ENCODE assay signal across 8 cellular contexts in genomic region chr18:12990662-12990976, GRCh38. TPM values are rescaled to one million over a fixed set of nuclear protein-coding genes. Genes with fewer than 3 reads are reported as not detected.
DNase-seq lines count a peak whose midpoint lies in the region; ATAC-seq and TF ChIP-seq lines count a peak whose summit lies in the region.

No MANE protein-coding gene starts in this region.

- H3K9me3 Mint-ChIP-seq in CD4-positive, CD25-positive, alpha-beta regulatory T cell, result peaks cover 0 to 1% (median 0%) of the 10 kb centered on the region in 7 donors
- H3K9me3 Mint-ChIP-seq in activated T-helper 2 cell treated with anti-CD3 and anti-CD28 coated beads, Interferon-gamma antibody, Interleukin-2, Interleukin-4, amounts not matched to agents 10 μg/mL and 5 μg/mL and 100 μg/mL, durations not matched to agents 14 hours and 24 hours and 36 hours, result no peaks in the 10 kb centered on the region

- no peak for TF ChIP-seq EP300 in stomach (IDR thresholded peaks at IDR 0.05)

- 1 to 5% (median 2%) methylated on average over 11 of the region's 11 CpGs for whole genome bisulfite sequencing in stomach, 5 donors

- peaks cover 28% of the 10 kb centered on the region for H3K4me1 ChIP-seq in CD4-positive, CD25-positive, alpha-beta regulatory T cell (ENCODE audit: control insufficient read depth, insufficient read depth, low read length, poor library complexity, severe bottlenecking)
- peaks cover 22% of the 10 kb centered on the region for H3K4me1 ChIP-seq in iPS-20b (ENCODE audit: insufficient read depth, low read length)
- peaks cover 17 to 36% (median 27%) of the 10 kb centered on the region in 4 donors for H3K4me1 ChIP-seq in stomach

- no peak for ATAC-seq in CD4-positive, CD25-positive, alpha-beta regulatory T cell (ENCODE audit: low read depth in 2 of 2)
- ATAC-seq in HG02884 (IDR thresholded peaks at IDR 0.05; ENCODE audit: unreplicated experiment), result peak; percentile 3

- no peaks in the 10 kb centered on the region for H3K36me3 Mint-ChIP-seq in CD4-positive, CD25-positive, alpha-beta regulatory T cell
- peaks cover 16% of the 10 kb centered on the region for H3K36me3 Mint-ChIP-seq in activated T-helper 2 cell treated with anti-CD3 and anti-CD28 coated beads, Interferon-gamma antibody, Interleukin-2, Interleukin-4, amounts not matched to agents 10 μg/mL and 5 μg/mL and 100 μg/mL, durations not matched to agents 14 hours and 24 hours and 36 hours (ENCODE audit: low read depth)

- DNase-seq in CD4-positive, CD25-positive, alpha-beta regulatory T cell, result no peak
- no peak for DNase-seq in activated T-helper 2 cell treated with anti-CD3 and anti-CD28 coated beads, Interferon-gamma antibody, Interleukin-2, Interleukin-4, amounts not matched to agents 10 μg/mL and 5 μg/mL and 100 μg/mL, durations not matched to agents 14 hours and 24 hours and 36 hours (ENCODE audit: low spot score)
- DNase-seq in stomach (no peak), NCI-H1436 (lab: John Stamatoyannopoulos, UW) (no peak), NCI-H1092 treated with DMSO at 0.1 percent for 48 hours (lab: John Stamatoyannopoulos, UW) (no peak), SHP77 treated with DMSO at 0.1 percent for 48 hours (lab: John Stamatoyannopoulos, UW) (no peak)

- H3K36me3 ChIP-seq in CD4-positive, CD25-positive, alpha-beta regulatory T cell (ENCODE audit: control insufficient read depth, insufficient read depth, low read length), result peaks cover 2% of the 10 kb centered on the region
- H3K36me3 ChIP-seq in iPS-20b (ENCODE audit: insufficient read depth, low read depth, low read length), result peaks cover 14% of the 10 kb centered on the region
- H3K36me3 ChIP-seq in stomach, result peaks cover 0 to 11% (median 3%) of the 10 kb centered on the region in 4 donors

- peaks cover 0 to 19% (median 14%) of the 10 kb centered on the region in 4 donors for H3K4me1 Mint-ChIP-seq in CD4-positive, CD25-positive, alpha-beta regulatory T cell
- H3K4me1 Mint-ChIP-seq in activated T-helper 2 cell treated with anti-CD3 and anti-CD28 coated beads, Interferon-gamma antibody, Interleukin-2, Interleukin-4, amounts not matched to agents 10 μg/mL and 5 μg/mL and 100 μg/mL, durations not matched to agents 14 hours and 24 hours and 36 hours (ENCODE audit: low read depth), result peaks cover 31% of the 10 kb centered on the region

- H3K27me3 ChIP-seq in CD4-positive, CD25-positive, alpha-beta regulatory T cell (ENCODE audit: control insufficient read depth, insufficient read depth, low read length), result no peaks in the 10 kb centered on the region
- no peaks in the 10 kb centered on the region for H3K27me3 ChIP-seq in iPS-20b (ENCODE audit: insufficient read depth, low read length)
- H3K27me3 ChIP-seq in stomach, result no peaks in the 10 kb centered on the region

- peak overlapping the region; percentile 97 for H3K4me3 ChIP-seq in CD4-positive, CD25-positive, alpha-beta regulatory T cell (ENCODE audit: low read depth, low read length)
- H3K4me3 ChIP-seq in iPS-20b (ENCODE audit: low read length) (peak overlapping the region; percentile 94), stomach (peak overlapping the region; percentile 81 to 95 (median 87))

- peak overlapping the region; percentile 93 to 97 (median 93) for H3K27ac Mint-ChIP-seq in CD4-positive, CD25-positive, alpha-beta regulatory T cell
- peak overlapping the region; percentile 98 for H3K27ac Mint-ChIP-seq in activated T-helper 2 cell treated with anti-CD3 and anti-CD28 coated beads, Interferon-gamma antibody, Interleukin-2, Interleukin-4, amounts not matched to agents 10 μg/mL and 5 μg/mL and 100 μg/mL, durations not matched to agents 14 hours and 24 hours and 36 hours

- H3K27ac ChIP-seq in CD4-positive, CD25-positive, alpha-beta regulatory T cell (ENCODE audit: insufficient read depth, low read length, poor library complexity, severe bottlenecking), result peak overlapping the region; percentile 90
- H3K27ac ChIP-seq in iPS-20b (ENCODE audit: low read length), result peak overlapping the region; percentile 69
- H3K27ac ChIP-seq in stomach, result peak overlapping the region; percentile 84 to 98 (median 95)

- H3K27me3 Mint-ChIP-seq in CD4-positive, CD25-positive, alpha-beta regulatory T cell, result peaks cover 4% of the 10 kb centered on the region
- no peaks in the 10 kb centered on the region for H3K27me3 Mint-ChIP-seq in activated T-helper 2 cell treated with anti-CD3 and anti-CD28 coated beads, Interferon-gamma antibody, Interleukin-2, Interleukin-4, amounts not matched to agents 10 μg/mL and 5 μg/mL and 100 μg/mL, durations not matched to agents 14 hours and 24 hours and 36 hours (ENCODE audit: low read depth)

- peak overlapping the region in 3 of 4 donors; percentile 99 to 100 (median 99) for H3K4me3 Mint-ChIP-seq in CD4-positive, CD25-positive, alpha-beta regulatory T cell
- H3K4me3 Mint-ChIP-seq in activated T-helper 2 cell treated with anti-CD3 and anti-CD28 coated beads, Interferon-gamma antibody, Interleukin-2, Interleukin-4, amounts not matched to agents 10 μg/mL and 5 μg/mL and 100 μg/mL, durations not matched to agents 14 hours and 24 hours and 36 hours (ENCODE audit: low read depth), result peak overlapping the region; percentile 97

- intact Hi-C loops in activated T-helper 2 cell treated with anti-CD3 and anti-CD28 coated beads, Interferon-gamma antibody, Interleukin-2, Interleukin-4, amounts not matched to agents 10 μg/mL and 5 μg/mL and 100 μg/mL, durations not matched to agents 14 hours and 24 hours and 36 hours (cut with micrococcal nuclease), result loop anchor here (2.0 to 5.0 kb wide), 2 partner anchors 62 to 288 kb away; partner anchors contain the start of genes CEP76 and PSMG2
- intact Hi-C loops in stomach (cut with DNase I; ENCODE audit: low total_unique reads), result no loop called here

- peak overlapping the region; percentile 95 for H3K9ac ChIP-seq in iPS-20b (ENCODE audit: low read depth, low read length)

- TF ChIP-seq CTCF in stomach (IDR thresholded peaks at IDR 0.05), result no peak

- TF ChIP-seq POLR2A in stomach (IDR thresholded peaks at IDR 0.05), result no peak

- no peaks in the 10 kb centered on the region for H3K9me3 ChIP-seq in CD4-positive, CD25-positive, alpha-beta regulatory T cell (ENCODE audit: control insufficient read depth in 2 of 2, low read length in 2 of 2)
- H3K9me3 ChIP-seq in iPS-20b (ENCODE audit: insufficient read depth, low read depth, low read length), result no peaks in the 10 kb centered on the region
- H3K9me3 ChIP-seq in stomach, result no peaks in the 10 kb centered on the region

RNA-seq across cellular contexts. Expression of gene CEP192, which starts 0.5 kb away (rescaled TPM):
- 38.6 TPM for total RNA-seq in CD4-positive, CD25-positive, alpha-beta regulatory T cell
- 1 to 10 TPM; 5.3 to 7.9 (median 6.8) TPM for polyA plus RNA-seq in CD4-positive, CD25-positive, alpha-beta regulatory T cell
- total RNA-seq in activated T-helper 2 cell treated with anti-CD3 and anti-CD28 coated beads, Interferon-gamma antibody, Interleukin-2, Interleukin-4, amounts not matched to agents 10 μg/mL and 5 μg/mL and 100 μg/mL, durations not matched to agents 14 hours and 24 hours and 36 hours, result 37.2 and 37.4 TPM in 2 replicates
- total RNA-seq in stomach, result 10 to 100 TPM; 31.7 to 55.8 (median 36.8) TPM
- polyA plus RNA-seq in stomach, result 10 to 100 TPM in 1 of 3 donors, 1 to 10 TPM in 2; 6.4 to 12.8 (median 6.6) TPM

RNA-seq across cellular contexts. Expression of gene SEH1L, which starts 42.8 kb away (rescaled TPM):
- 22.0 TPM for total RNA-seq in CD4-positive, CD25-positive, alpha-beta regulatory T cell
- 10 to 100 TPM; 24.2 to 33.1 (median 26.5) TPM for polyA plus RNA-seq in CD4-positive, CD25-positive, alpha-beta regulatory T cell
- total RNA-seq in activated T-helper 2 cell treated with anti-CD3 and anti-CD28 coated beads, Interferon-gamma antibody, Interleukin-2, Interleukin-4, amounts not matched to agents 10 μg/mL and 5 μg/mL and 100 μg/mL, durations not matched to agents 14 hours and 24 hours and 36 hours, result 112 and 115 TPM in 2 replicates
- total RNA-seq in stomach, result 10 to 100 TPM in 4 of 5 donors, 1 to 10 TPM in 1; 9.3 to 43.7 (median 17.5) TPM
- polyA plus RNA-seq in stomach, result 10 to 100 TPM; 13.0 to 22.6 (median 18.4) TPM
